Comparison of ENCODE assay signal across 34 cellular contexts in the genomic region with DNA sequence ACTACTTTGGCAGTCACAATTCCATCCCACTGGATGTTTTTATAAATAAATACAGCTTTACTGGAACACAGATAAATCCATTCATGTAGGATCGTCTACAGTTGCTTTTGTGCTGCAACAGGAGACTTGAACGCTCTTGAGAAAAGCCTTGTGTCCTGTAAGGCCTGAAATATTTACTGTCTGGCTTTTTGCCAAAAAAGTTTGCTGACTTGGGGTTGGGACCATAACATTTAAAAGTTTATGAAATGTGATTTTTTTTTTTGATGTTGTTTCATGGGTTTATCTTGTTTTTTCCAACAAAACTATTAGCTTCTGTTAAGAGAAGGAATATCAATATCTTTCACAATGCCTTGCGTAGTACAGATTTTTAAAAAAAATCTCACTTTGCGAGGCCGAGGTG.
"Had no signal": no experiment of that assay in that cellular context is flagged by ENCODE, and none has a peak within 500 bp of the region (broad histone marks: within the 10 kb centered on the region; RNA-seq: fewer than 3 reads in every experiment).

No MANE protein-coding gene starts in this region.

- H3K9me3 ChIP-seq: MG63 had no signal

- H3K36me3 ChIP-seq: MG63 had no signal

- H3K4me3 ChIP-seq: MG63 had no signal

- DNase-seq: Karpas-422, Kasumi-1, MG63, MM.1S, MV-4-11, NCI-H1048, NCI-H1092, NCI-H1092 treated with DMSO at 0.1 percent for 48 hours, NCI-H1105, NCI-H1105 treated with DMSO at 0.1 percent for 48 hours, NCI-H1417, NCI-H1417 treated with DMSO at 0.1 percent for 48 hours, NCI-H1436, NCI-H1436 treated with DMSO at 0.1 percent for 48 hours, NCI-H146, NCI-H1694, NCI-H1694 treated with DMSO at 0.1 percent for 48 hours, NCI-H187, NCI-H187 treated with DMSO at 0.1 percent for 48 hours, NCI-H1930, NCI-H2029, NCI-H2029 treated with DMSO at 0.1 percent for 48 hours, NCI-H2081, NCI-H2081 treated with DMSO at 0.1 percent for 48 hours, NCI-H2107, NCI-H2171, NCI-H2171 treated with DMSO at 0.1 percent for 48 hours, NCI-H2227 treated with DMSO at 0.1 percent for 48 hours, NCI-H226, NCI-H345, NCI-H446, NCI-H446 treated with DMSO at 0.1 percent for 48 hours, NCI-H510A, NCI-H510A treated with DMSO at 0.1 percent for 48 hours had no signal
